In the genomic region with DNA sequence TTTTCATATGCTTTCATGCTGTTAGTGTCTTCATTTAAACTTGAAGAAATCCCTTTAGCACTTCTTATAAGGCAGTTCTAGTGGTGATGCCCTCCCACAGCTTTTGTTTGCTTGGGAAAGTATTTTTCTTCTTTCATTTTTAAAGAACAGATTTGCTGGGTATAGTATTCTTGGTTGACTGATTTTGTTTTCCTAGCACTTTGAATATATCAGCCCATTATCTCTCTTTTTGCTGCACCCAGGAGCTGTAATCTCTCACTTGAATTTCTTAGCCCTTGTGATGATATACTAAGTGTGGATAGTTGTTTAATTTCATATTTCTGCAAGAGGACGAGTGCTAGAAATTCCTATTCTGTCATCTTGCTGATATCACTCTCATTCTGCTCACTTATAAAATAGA, we compare ENCODE assay signal across 27 cellular contexts.
"Had no signal": no experiment of that assay in that cellular context is flagged by ENCODE, and none has a peak within 500 bp of the region (broad histone marks: within the 10 kb centered on the region; RNA-seq: fewer than 3 reads in every experiment).

No MANE protein-coding gene starts in this region.

- DNase-seq: stimulated activated CD4-positive, alpha-beta T cell treated with anti-CD3 and anti-CD28 coated beads, Interleukin-2, amount 100 ng/mL, for 48 hours; stimulated activated CD4-positive, alpha-beta T cell treated with anti-CD3 and anti-CD28 coated beads, Interleukin-4, amount 100 ng/mL, for 1 hour; stimulated activated CD4-positive, alpha-beta T cell treated with anti-CD3 and anti-CD28 coated beads, Interleukin-4, amount 100 ng/mL, for 24 hours; stimulated activated CD4-positive, alpha-beta T cell treated with anti-CD3 and anti-CD28 coated beads, Interleukin-4, amount 100 ng/mL, for 4 hours; stimulated activated CD8-positive, alpha-beta memory T cell treated with anti-CD3 and anti-CD28 coated beads, Interleukin-4, amount 100 ng/mL, for 48 hours; stimulated activated naive B cell treated with anti-CD40 and anti-IgM and Interleukin-4, amounts not matched to agents 10 μg/mL and 1 μg/mL and 100 μg/mL, for 72 hours; stimulated activated naive CD4-positive, alpha-beta T cell; stimulated activated naive CD4-positive, alpha-beta T cell treated with Interleukin-2 at 50 U/mL for 16 hours; stimulated activated naive CD8-positive, alpha-beta T cell treated with anti-CD3 and anti-CD28 coated beads, Interleukin-15, amount 100 ng/mL, for 72 hours; stimulated activated naive CD8-positive, alpha-beta T cell treated with anti-CD3 and anti-CD28 coated beads, Interleukin-15, Interleukin-2, amounts not matched to agents 100 U/mL and 50 U/mL, for 24 hours; stomach; substantia nigra; testis; thyroid gland; tibial artery; transverse colon; trophoblast cell; upper lobe of left lung; upper lobe of right lung; uterus had no signal

- ATAC-seq: stimulated activated effector memory CD8-positive, alpha-beta T cell treated with anti-CD3 and anti-CD28 coated beads, Interleukin-12 subunit alpha, Interleukin-12 subunit beta, amount 100 ng/mL, for 72 hours; stimulated activated memory B cell treated with anti-CD40 and anti-IgM and Interleukin-4, amounts not matched to agents 10 μg/mL and 1 μg/mL and 100 μg/mL, for 72 hours; stimulated activated naive B cell treated with anti-CD40 and anti-IgM and Interleukin-4, amounts not matched to agents 10 μg/mL and 1 μg/mL and 100 μg/mL, for 72 hours; stimulated activated naive CD8-positive, alpha-beta T cell treated with anti-CD3 and anti-CD28 coated beads, Interleukin-15, amount 100 ng/mL, for 72 hours; stimulated activated naive CD8-positive, alpha-beta T cell treated with anti-CD3 and anti-CD28 coated beads, Interleukin-15, Interleukin-2, amounts not matched to agents 100 U/mL and 50 U/mL, for 24 hours; upper lobe of right lung had no signal

- H3K4me1 ChIP-seq: stomach, suprapubic skin, testis, thyroid gland, tibial artery, tibial nerve, transverse colon, upper lobe of left lung, upper lobe of right lung, uterus, vagina had no signal

- H3K36me3 ChIP-seq: stomach, suprapubic skin, thoracic aorta, thyroid gland, tibial artery, tibial nerve, transverse colon, upper lobe of left lung, upper lobe of right lung, uterus, vagina had no signal

- H3K27ac ChIP-seq: stomach, suprapubic skin, testis, thoracic aorta, thyroid gland, tibial artery, tibial nerve, transverse colon, upper lobe of left lung, upper lobe of right lung, uterus, vagina had no signal

- H3K9me3 ChIP-seq: suprapubic skin, testis, thyroid gland, uterus, vagina had no signal

- H3K4me3 ChIP-seq: stomach, suprapubic skin, testis, thoracic aorta, thyroid gland, tibial artery, tibial nerve, transverse colon, upper lobe of left lung, upper lobe of right lung, uterus, vagina had no signal

- FAIRE-seq: urothelium cell line had no signal
